In genomic region chr16:30794634-30795033, GRCh38 we compare ENCODE assay signal across 35 cellular contexts.
"Had no signal": no experiment of that assay in that cellular context is flagged by ENCODE, and none has a peak within 500 bp of the region (broad histone marks: within the 10 kb centered on the region; RNA-seq: fewer than 3 reads in every experiment).

No MANE protein-coding gene starts in this region.

- FAIRE-seq: endometrium, endothelial cell of umbilical vein had no signal

- H3K4me1 ChIP-seq: adrenal gland, breast epithelium, colonic mucosa, gastroesophageal sphincter had no signal

- ATAC-seq: activated CD4-positive, CD25-positive, alpha-beta regulatory T cell treated with anti-CD3 and anti-CD28 coated beads, Interleukin-2, amount 50 U/mL, for 24 hours; activated CD8-positive, alpha-beta T cell treated with anti-CD3 and anti-CD28 coated beads for 36 hours; activated naive CD8-positive, alpha-beta T cell treated with anti-CD3 and anti-CD28 coated beads, Interleukin-2, amount 50 U/mL, for 24 hours; activated T-cell treated with anti-CD3 and anti-CD28 coated beads, Interleukin-2, amount 50 U/mL, for 4 hours; gastroesophageal sphincter; T-helper 17 cell had no signal

- H3K27me3 Mint-ChIP-seq: activated B cell treated with CpG ODN at 0.5 μM for 24 hours; activated CD8-positive, alpha-beta T cell treated with anti-CD3 and anti-CD28 coated beads for 36 hours; activated naive CD4-positive, alpha-beta T cell treated with anti-CD3 and anti-CD28 coated beads, Interleukin-2, amount 50 U/mL, for 24 hours; activated naive CD8-positive, alpha-beta T cell treated with anti-CD3 and anti-CD28 coated beads for 36 hours; activated naive CD8-positive, alpha-beta T cell treated with anti-CD3 and anti-CD28 coated beads, Interleukin-2, amount 50 U/mL, for 24 hours; T-helper 17 cell had no signal

- H3K36me3 ChIP-seq: adrenal gland, breast epithelium, cardiac muscle cell, colonic mucosa, esophagus squamous epithelium, gastroesophageal sphincter, WERI-Rb-1 had no signal

- H3K27me3 ChIP-seq: adrenal gland, breast epithelium, cardiac muscle cell, colonic mucosa, esophagus squamous epithelium, gastroesophageal sphincter had no signal

- H3K4me3 ChIP-seq: adrenal gland, breast epithelium, cardiac muscle cell, colonic mucosa, esophagus squamous epithelium, gastroesophageal sphincter had no signal

- H3K36me3 Mint-ChIP-seq: activated naive CD4-positive, alpha-beta T cell treated with anti-CD3 and anti-CD28 coated beads, Interleukin-2, amount 50 U/mL, for 24 hours; activated naive CD8-positive, alpha-beta T cell treated with anti-CD3 and anti-CD28 coated beads for 36 hours; brain had no signal

- H3K27ac Mint-ChIP-seq: activated B cell treated with CpG ODN at 0.5 μM for 24 hours; activated CD8-positive, alpha-beta T cell treated with anti-CD3 and anti-CD28 coated beads for 36 hours; activated naive CD4-positive, alpha-beta T cell treated with anti-CD3 and anti-CD28 coated beads for 36 hours; activated naive CD4-positive, alpha-beta T cell treated with anti-CD3 and anti-CD28 coated beads, Interleukin-2, amount 50 U/mL, for 24 hours; activated naive CD8-positive, alpha-beta T cell treated with anti-CD3 and anti-CD28 coated beads for 36 hours; activated naive CD8-positive, alpha-beta T cell treated with anti-CD3 and anti-CD28 coated beads, Interleukin-2, amount 50 U/mL, for 24 hours; activated T-helper 2 cell treated with anti-CD3 and anti-CD28 coated beads, Interferon-gamma antibody, Interleukin-2, Interleukin-4, amounts not matched to agents 10 μg/mL and 5 μg/mL and 100 μg/mL, durations not matched to agents 14 hours and 24 hours and 36 hours; brain; T-helper 17 cell; T-helper 2 cell treated with Interferon-gamma antibody and Interleukin-4, amounts not matched to agents 5 μg/mL and 100 μg/mL, for 36 hours had no signal

- DNase-seq: activated B cell treated with CpG ODN at 0.5 μM for 24 hours; activated CD4-positive, alpha-beta T cell treated with anti-CD3 and anti-CD28 coated beads for 48 hours; activated CD4-positive, alpha-beta T cell treated with anti-CD3 and anti-CD28 coated beads, Interleukin-2, amount 50 U/mL, for 1 hour; activated CD4-positive, alpha-beta T cell treated with anti-CD3 and anti-CD28 coated beads, Interleukin-2, amount 50 U/mL, for 48 hours; activated CD8-positive, alpha-beta memory T cell treated with anti-CD3 and anti-CD28 coated beads for 24 hours; activated CD8-positive, alpha-beta T cell treated with anti-CD3 and anti-CD28 coated beads for 36 hours; activated effector memory CD4-positive, alpha-beta T cell treated with anti-CD3 and anti-CD28 coated beads, Interleukin-2, amount 50 U/mL, for 16 hours; activated naive CD4-positive, alpha-beta T cell treated with anti-CD3 and anti-CD28 coated beads for 36 hours; activated naive CD8-positive, alpha-beta T cell treated with anti-CD3 and anti-CD28 coated beads for 36 hours; activated naive CD8-positive, alpha-beta T cell treated with anti-CD3 and anti-CD28 coated beads, Interleukin-2, amount 50 U/mL, for 24 hours; activated T-cell treated with anti-CD3 and anti-CD28 coated beads, Interleukin-2, amount 50 U/mL, for 4 hours; adrenal gland; amygdala; aorta; central memory CD4-positive, alpha-beta T cell; cerebellar nuclear complex; colonic mucosa; effector CD8-positive, alpha-beta T cell; esophagus squamous epithelium; foreskin melanocyte; T-helper 1 cell; T-helper 17 cell; T1000; WERI-Rb-1 had no signal

- H3K9me3 Mint-ChIP-seq: activated B cell treated with CpG ODN at 0.5 μM for 24 hours; activated CD8-positive, alpha-beta T cell treated with anti-CD3 and anti-CD28 coated beads for 36 hours; activated naive CD4-positive, alpha-beta T cell treated with anti-CD3 and anti-CD28 coated beads for 36 hours; activated naive CD4-positive, alpha-beta T cell treated with anti-CD3 and anti-CD28 coated beads, Interleukin-2, amount 50 U/mL, for 24 hours; activated naive CD8-positive, alpha-beta T cell treated with anti-CD3 and anti-CD28 coated beads for 36 hours; activated naive CD8-positive, alpha-beta T cell treated with anti-CD3 and anti-CD28 coated beads, Interleukin-2, amount 50 U/mL, for 24 hours; activated T-cell treated with anti-CD3 and anti-CD28 coated beads, Interleukin-2, amount 50 U/mL, for 4 hours; activated T-helper 2 cell treated with anti-CD3 and anti-CD28 coated beads, Interferon-gamma antibody, Interleukin-2, Interleukin-4, amounts not matched to agents 10 μg/mL and 5 μg/mL and 100 μg/mL, durations not matched to agents 14 hours and 24 hours and 36 hours; brain; T-helper 2 cell treated with Interferon-gamma antibody and Interleukin-4, amounts not matched to agents 5 μg/mL and 100 μg/mL, for 36 hours had no signal

- H3K4me3 Mint-ChIP-seq: activated B cell treated with CpG ODN at 0.5 μM for 24 hours; activated CD8-positive, alpha-beta T cell treated with anti-CD3 and anti-CD28 coated beads for 36 hours; activated naive CD4-positive, alpha-beta T cell treated with anti-CD3 and anti-CD28 coated beads for 36 hours; activated naive CD4-positive, alpha-beta T cell treated with anti-CD3 and anti-CD28 coated beads, Interleukin-2, amount 50 U/mL, for 24 hours; activated naive CD8-positive, alpha-beta T cell treated with anti-CD3 and anti-CD28 coated beads for 36 hours; activated naive CD8-positive, alpha-beta T cell treated with anti-CD3 and anti-CD28 coated beads, Interleukin-2, amount 50 U/mL, for 24 hours; activated T-cell treated with anti-CD3 and anti-CD28 coated beads, Interleukin-2, amount 50 U/mL, for 4 hours; brain; T-helper 17 cell; T-helper 2 cell treated with Interferon-gamma antibody and Interleukin-4, amounts not matched to agents 5 μg/mL and 100 μg/mL, for 36 hours had no signal

- H3K9me3 ChIP-seq: adrenal gland, breast epithelium, colonic mucosa, esophagus squamous epithelium, gastroesophageal sphincter had no signal

- H3K27ac ChIP-seq: adrenal gland, breast epithelium, cardiac muscle cell, colonic mucosa, epithelial cell of prostate, esophagus squamous epithelium, gastroesophageal sphincter, WERI-Rb-1 had no signal

- H3K4me1 Mint-ChIP-seq: activated B cell treated with CpG ODN at 0.5 μM for 24 hours; activated naive CD4-positive, alpha-beta T cell treated with anti-CD3 and anti-CD28 coated beads, Interleukin-2, amount 50 U/mL, for 24 hours; activated naive CD8-positive, alpha-beta T cell treated with anti-CD3 and anti-CD28 coated beads for 36 hours; activated naive CD8-positive, alpha-beta T cell treated with anti-CD3 and anti-CD28 coated beads, Interleukin-2, amount 50 U/mL, for 24 hours; brain; T-helper 17 cell had no signal
